In the genomic region with DNA sequence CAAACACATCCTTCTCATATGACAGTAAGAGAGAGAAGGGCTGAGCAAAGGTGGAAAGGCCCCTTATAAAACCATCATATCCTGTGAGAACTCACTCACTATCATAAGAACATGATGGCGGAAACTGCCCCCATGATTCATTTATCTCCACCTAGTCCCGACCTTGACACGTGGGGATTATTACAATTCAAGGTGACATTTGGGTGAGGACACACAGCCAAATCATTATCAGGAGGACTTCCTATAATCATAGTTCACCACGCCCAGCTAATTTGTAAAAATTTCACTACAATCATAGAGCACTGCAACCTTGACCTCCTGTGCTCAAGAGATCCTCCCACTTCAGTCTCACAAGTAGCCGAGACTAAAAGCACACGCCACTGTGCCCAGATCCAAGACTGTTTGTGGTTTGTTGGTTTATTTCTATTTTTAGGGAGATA, we compare ENCODE assay signal across 11 cellular contexts.
DNase-seq lines count a peak whose midpoint lies in the region; ATAC-seq and TF ChIP-seq lines count a peak whose summit lies in the region.
"Had no signal": no experiment of that assay in that cellular context is flagged by ENCODE, and none has a peak within 500 bp of the region (broad histone marks: within the 10 kb centered on the region; RNA-seq: fewer than 3 reads in every experiment).

No MANE protein-coding gene starts in this region.

- no peak overlapping the region for H3K9ac ChIP-seq in skeletal muscle tissue (ENCODE audit: low read depth in 1 of 3, low read length in 3 of 3)

- no peaks in the 10 kb centered on the region for H3K9me3 Mint-ChIP-seq in T-helper 1 cell treated with Interleukin-12 subunit alpha and Interleukin-12 subunit beta and Interleukin-4 antibody, amounts not matched to agents 30 μg/mL and 1 μg/mL, for 36 hours

- in situ Hi-C loops in SK-MEL-5 (cut with HindIII; ENCODE audit: low pct_unique_long_range_greater_than_20kb, low sequenced_read_pairs): no loop called here

- TF ChIP-seq POLR2A in upper lobe of left lung (IDR thresholded peaks at IDR 0.05): no peak

- H3K27ac Mint-ChIP-seq in T-helper 1 cell treated with Interleukin-12 subunit alpha and Interleukin-12 subunit beta and Interleukin-4 antibody, amounts not matched to agents 30 μg/mL and 1 μg/mL, for 36 hours: peak overlapping the region; percentile 81

- H3K4me1 ChIP-seq in skeletal muscle tissue (ENCODE audit: control insufficient read depth in 3 of 3, insufficient read depth in 3 of 3, low read length in 3 of 3): peaks cover 12 to 22% (median 17%) of the 10 kb centered on the region in 3 donors
- H3K4me1 ChIP-seq in upper lobe of left lung: peaks cover 18 to 33% (median 27%) of the 10 kb centered on the region in 4 donors

- WGBS in upper lobe of left lung, 2 donors: 66 to 68% methylated on average over 6 of the region's 6 CpGs

- peak overlapping the region; percentile 28 for H3K4me3 Mint-ChIP-seq in T-helper 1 cell treated with Interleukin-12 subunit alpha and Interleukin-12 subunit beta and Interleukin-4 antibody, amounts not matched to agents 30 μg/mL and 1 μg/mL, for 36 hours

- intact Hi-C loops in Right ventricle myocardium superior (cut with DNase I): no loop called here

- H3K27ac ChIP-seq in skeletal muscle tissue (ENCODE audit: low read depth, low read length) (peak overlapping the region; percentile 29), upper lobe of left lung (peak overlapping the region in 1 of 4 donors; percentile 61)

- H3K27me3 ChIP-seq in skeletal muscle tissue (ENCODE audit: control insufficient read depth in 3 of 3, insufficient read depth in 3 of 3, low read length in 3 of 3): no peaks in the 10 kb centered on the region
- H3K27me3 ChIP-seq in upper lobe of left lung: no peaks in the 10 kb centered on the region
- H3K27me3 ChIP-seq: ascending aorta had no signal

- peaks cover 19% of the 10 kb centered on the region for H3K36me3 Mint-ChIP-seq in T-helper 1 cell treated with Interleukin-12 subunit alpha and Interleukin-12 subunit beta and Interleukin-4 antibody, amounts not matched to agents 30 μg/mL and 1 μg/mL, for 36 hours (ENCODE audit: low read depth)

- ATAC-seq in Right ventricle myocardium superior (ENCODE audit: poor library complexity): peak; percentile 50
- no peak for ATAC-seq in upper lobe of left lung (ENCODE audit: low FRiP score in 2 of 2)

- TF ChIP-seq EP300 in upper lobe of left lung (IDR thresholded peaks at IDR 0.05): no peak

- peaks cover 40% of the 10 kb centered on the region for H3K4me1 Mint-ChIP-seq in T-helper 1 cell treated with Interleukin-12 subunit alpha and Interleukin-12 subunit beta and Interleukin-4 antibody, amounts not matched to agents 30 μg/mL and 1 μg/mL, for 36 hours (ENCODE audit: low read depth)

- H3K4me3 ChIP-seq in skeletal muscle tissue (ENCODE audit: low read length in 3 of 3): no peak overlapping the region
- H3K4me3 ChIP-seq in upper lobe of left lung: no peak overlapping the region
- H3K4me3 ChIP-seq: ascending aorta had no signal

- H3K27me3 Mint-ChIP-seq in T-helper 1 cell treated with Interleukin-12 subunit alpha and Interleukin-12 subunit beta and Interleukin-4 antibody, amounts not matched to agents 30 μg/mL and 1 μg/mL, for 36 hours (ENCODE audit: low read depth): no peaks in the 10 kb centered on the region

- no peaks in the 10 kb centered on the region for H3K9me3 ChIP-seq in skeletal muscle tissue (ENCODE audit: control insufficient read depth in 3 of 3, low read length in 3 of 3)
- H3K9me3 ChIP-seq in upper lobe of left lung: no peaks in the 10 kb centered on the region
- H3K9me3 ChIP-seq: ascending aorta had no signal

- H3K36me3 ChIP-seq in skeletal muscle tissue (ENCODE audit: control insufficient read depth in 3 of 3, insufficient read depth in 3 of 3, low read length in 3 of 3) (no peaks in the 10 kb centered on the region), upper lobe of left lung (peaks cover 0 to 4% (median 0%) of the 10 kb centered on the region in 4 donors)

- DNase-seq in T-helper 1 cell: no peak
- DNase-seq in SK-MEL-5 (ENCODE audit: low read depth, low spot score): peak; percentile 31
- no peak for DNase-seq in Right ventricle myocardium superior
- DNase-seq in upper lobe of left lung: no peak
- DNase-seq in putamen (ENCODE audit: low spot score): no peak
- DNase-seq in NCI-H2081 (lab: John Stamatoyannopoulos, UW): no peak
- DNase-seq: DND-41, NCI-H524 treated with DMSO at 0.1 percent for 48 hours had no signal

- TF ChIP-seq CTCF in upper lobe of left lung (IDR thresholded peaks at IDR 0.05): no peak
